33 cellular contexts compared by ENCODE assay signal in the genomic region with DNA sequence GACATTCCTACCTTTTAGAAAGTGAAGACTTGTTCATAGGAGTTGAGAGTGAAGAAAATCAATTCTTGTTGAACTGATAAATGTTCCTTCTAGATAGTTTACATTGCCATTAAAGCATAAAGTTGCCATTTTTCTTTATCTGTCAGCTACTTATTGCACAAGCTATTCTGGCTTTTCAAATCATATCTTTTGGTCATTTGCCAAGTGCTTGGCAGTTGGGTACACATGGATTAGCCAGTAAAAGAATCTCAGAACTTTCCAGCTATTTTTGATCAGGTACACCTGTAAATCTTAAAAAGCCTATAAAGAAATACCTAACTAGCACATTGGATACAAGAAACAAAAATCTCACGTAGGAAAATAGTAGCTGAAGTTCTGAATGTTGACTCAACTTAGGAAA.
"Had no signal": no experiment of that assay in that cellular context is flagged by ENCODE, and none has a peak within 500 bp of the region (broad histone marks: within the 10 kb centered on the region; RNA-seq: fewer than 3 reads in every experiment).

No MANE protein-coding gene starts in this region.

- DNase-seq: activated B cell treated with CpG ODN at 0.5 μM for 24 hours; activated CD4-positive, alpha-beta T cell treated with anti-CD3 and anti-CD28 coated beads for 48 hours; activated CD4-positive, alpha-beta T cell treated with anti-CD3 and anti-CD28 coated beads, Interleukin-2, amount 50 U/mL, for 1 hour; activated CD4-positive, alpha-beta T cell treated with anti-CD3 and anti-CD28 coated beads, Interleukin-2, amount 50 U/mL, for 48 hours; activated CD8-positive, alpha-beta memory T cell treated with anti-CD3 and anti-CD28 coated beads for 24 hours; activated CD8-positive, alpha-beta T cell treated with anti-CD3 and anti-CD28 coated beads for 36 hours; activated effector memory CD4-positive, alpha-beta T cell treated with Interleukin-2 at 50 U/mL for 16 hours; activated gamma-delta T cell treated with Interleukin-2 at 50 U/mL for 16 hours; activated naive CD4-positive, alpha-beta T cell treated with Interleukin-2 at 50 U/mL for 16 hours; activated naive CD8-positive, alpha-beta T cell treated with anti-CD3 and anti-CD28 coated beads for 36 hours; activated naive CD8-positive, alpha-beta T cell treated with anti-CD3 and anti-CD28 coated beads, Interleukin-2, amount 50 U/mL, for 24 hours; activated T-cell treated with anti-CD3 and anti-CD28 coated beads, Interleukin-2, amount 50 U/mL, for 4 hours; adrenal gland; amygdala; aorta; cortex of kidney; dermis blood vessel endothelial cell; effector CD4-positive, alpha-beta T cell; effector memory CD8-positive, alpha-beta T cell; erythroblast; foreskin keratinocyte; gastrocnemius medialis; glutamatergic neuron; heart left ventricle; T-helper 2 cell; WERI-Rb-1 had no signal

- H3K36me3 Mint-ChIP-seq: activated naive CD4-positive, alpha-beta T cell treated with anti-CD3 and anti-CD28 coated beads, Interleukin-2, amount 50 U/mL, for 24 hours; activated naive CD8-positive, alpha-beta T cell treated with anti-CD3 and anti-CD28 coated beads for 36 hours; brain had no signal

- H3K27ac ChIP-seq: adrenal gland, breast epithelium, esophagus muscularis mucosa, foreskin keratinocyte, gastrocnemius medialis, heart left ventricle, WERI-Rb-1 had no signal

- H3K4me1 Mint-ChIP-seq: activated naive CD4-positive, alpha-beta T cell treated with anti-CD3 and anti-CD28 coated beads, Interleukin-2, amount 50 U/mL, for 24 hours; activated naive CD8-positive, alpha-beta T cell treated with anti-CD3 and anti-CD28 coated beads for 36 hours; activated naive CD8-positive, alpha-beta T cell treated with anti-CD3 and anti-CD28 coated beads, Interleukin-2, amount 50 U/mL, for 24 hours; activated T-helper 17 cell treated with anti-CD3 and anti-CD28 coated beads, Interleukin-2, amount 50 U/mL, for 72 hours; central memory CD8-positive, alpha-beta T cell had no signal

- H3K27me3 ChIP-seq: adrenal gland, breast epithelium, esophagus muscularis mucosa, foreskin keratinocyte, gastrocnemius medialis, heart left ventricle had no signal

- H3K36me3 ChIP-seq: adrenal gland, breast epithelium, esophagus muscularis mucosa, gastrocnemius medialis, heart left ventricle, WERI-Rb-1 had no signal

- H3K4me3 ChIP-seq: adrenal gland, breast epithelium, esophagus muscularis mucosa, gastrocnemius medialis, heart left ventricle had no signal

- H3K9me3 Mint-ChIP-seq: activated B cell treated with CpG ODN at 0.5 μM for 24 hours; activated CD8-positive, alpha-beta T cell treated with anti-CD3 and anti-CD28 coated beads for 36 hours; activated naive CD4-positive, alpha-beta T cell treated with anti-CD3 and anti-CD28 coated beads, Interleukin-2, amount 50 U/mL, for 24 hours; activated naive CD8-positive, alpha-beta T cell treated with anti-CD3 and anti-CD28 coated beads for 36 hours; activated naive CD8-positive, alpha-beta T cell treated with anti-CD3 and anti-CD28 coated beads, Interleukin-2, amount 50 U/mL, for 24 hours; activated T-cell treated with anti-CD3 and anti-CD28 coated beads, Interleukin-2, amount 50 U/mL, for 4 hours; activated T-helper 17 cell treated with anti-CD3 and anti-CD28 coated beads, Interleukin-2, amount 50 U/mL, for 72 hours; central memory CD8-positive, alpha-beta T cell; effector memory CD8-positive, alpha-beta T cell had no signal

- H3K4me3 Mint-ChIP-seq: activated B cell treated with CpG ODN at 0.5 μM for 24 hours; activated CD8-positive, alpha-beta T cell treated with anti-CD3 and anti-CD28 coated beads for 36 hours; activated naive CD4-positive, alpha-beta T cell treated with anti-CD3 and anti-CD28 coated beads, Interleukin-2, amount 50 U/mL, for 24 hours; activated naive CD8-positive, alpha-beta T cell treated with anti-CD3 and anti-CD28 coated beads for 36 hours; activated naive CD8-positive, alpha-beta T cell treated with anti-CD3 and anti-CD28 coated beads, Interleukin-2, amount 50 U/mL, for 24 hours; activated T-cell treated with anti-CD3 and anti-CD28 coated beads, Interleukin-2, amount 50 U/mL, for 4 hours; activated T-helper 17 cell treated with anti-CD3 and anti-CD28 coated beads, Interleukin-2, amount 50 U/mL, for 72 hours; brain; central memory CD8-positive, alpha-beta T cell; effector memory CD8-positive, alpha-beta T cell had no signal

- H3K4me1 ChIP-seq: breast epithelium, esophagus muscularis mucosa had no signal

- H3K9me3 ChIP-seq: adrenal gland, breast epithelium, esophagus muscularis mucosa, gastrocnemius medialis, heart left ventricle had no signal

- H3K27ac Mint-ChIP-seq: activated B cell treated with CpG ODN at 0.5 μM for 24 hours; activated CD8-positive, alpha-beta T cell treated with anti-CD3 and anti-CD28 coated beads for 36 hours; activated naive CD4-positive, alpha-beta T cell treated with anti-CD3 and anti-CD28 coated beads, Interleukin-2, amount 50 U/mL, for 24 hours; activated naive CD8-positive, alpha-beta T cell treated with anti-CD3 and anti-CD28 coated beads for 36 hours; activated naive CD8-positive, alpha-beta T cell treated with anti-CD3 and anti-CD28 coated beads, Interleukin-2, amount 50 U/mL, for 24 hours; activated T-helper 17 cell treated with anti-CD3 and anti-CD28 coated beads, Interleukin-2, amount 50 U/mL, for 72 hours; brain; effector memory CD8-positive, alpha-beta T cell had no signal

- ATAC-seq: activated CD4-positive, CD25-positive, alpha-beta regulatory T cell treated with anti-CD3 and anti-CD28 coated beads, Interleukin-2, amount 50 U/mL, for 24 hours; activated CD8-positive, alpha-beta T cell treated with anti-CD3 and anti-CD28 coated beads for 36 hours; activated naive CD8-positive, alpha-beta T cell treated with anti-CD3 and anti-CD28 coated beads, Interleukin-2, amount 50 U/mL, for 24 hours; activated T-cell treated with anti-CD3 and anti-CD28 coated beads, Interleukin-2, amount 50 U/mL, for 4 hours; activated T-helper 17 cell treated with anti-CD3 and anti-CD28 coated beads, Interleukin-2, amount 50 U/mL, for 72 hours; effector memory CD8-positive, alpha-beta T cell; foreskin keratinocyte; gastrocnemius medialis; heart left ventricle had no signal

- H3K27me3 Mint-ChIP-seq: activated B cell treated with CpG ODN at 0.5 μM for 24 hours; activated CD8-positive, alpha-beta T cell treated with anti-CD3 and anti-CD28 coated beads for 36 hours; activated naive CD4-positive, alpha-beta T cell treated with anti-CD3 and anti-CD28 coated beads, Interleukin-2, amount 50 U/mL, for 24 hours; activated naive CD8-positive, alpha-beta T cell treated with anti-CD3 and anti-CD28 coated beads for 36 hours; activated naive CD8-positive, alpha-beta T cell treated with anti-CD3 and anti-CD28 coated beads, Interleukin-2, amount 50 U/mL, for 24 hours; activated T-helper 17 cell treated with anti-CD3 and anti-CD28 coated beads, Interleukin-2, amount 50 U/mL, for 72 hours; brain; central memory CD8-positive, alpha-beta T cell; effector memory CD8-positive, alpha-beta T cell had no signal
